In the genomic region with DNA sequence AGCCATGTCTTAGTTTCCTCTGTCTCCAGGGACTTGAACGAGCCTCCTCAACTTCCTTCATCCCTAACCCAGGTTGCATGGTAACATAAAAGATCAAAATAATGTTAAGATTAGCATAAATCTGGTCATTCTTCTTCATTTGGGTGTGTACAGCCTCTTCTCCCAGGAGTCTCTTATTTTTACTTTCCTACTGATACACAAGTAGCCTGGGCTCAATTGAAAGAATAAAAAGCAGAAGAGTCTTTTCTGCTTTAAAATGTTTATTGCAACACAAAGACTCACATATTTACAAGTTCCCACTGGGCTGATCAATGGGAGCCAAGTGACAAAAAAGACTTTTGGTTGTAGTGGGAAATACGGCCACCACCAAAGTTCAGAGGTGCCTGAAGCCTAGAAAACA, we compare ENCODE assay signal across 1 cellular context.
TF ChIP-seq lines count a peak whose summit lies in the region.

No MANE protein-coding gene starts in this region.

TF ChIP-seq in HCT116, 20 proteins besides CTCF, POLR2A, EP300 and RAD21 (continued from another document):
- TF ChIP-seq EZH2phosphoT487 (IDR thresholded peaks at IDR 0.05; ENCODE audit: borderline replicate concordance) (no peak), FOSL1 (IDR thresholded peaks at IDR 0.05; ENCODE audit: low read depth) (no peak), CEBPB (IDR thresholded peaks at IDR 0.05; ENCODE audit: low read depth) (no peak), ELF1 (IDR thresholded peaks at IDR 0.05; ENCODE audit: borderline replicate concordance, low read depth) (no peak), ZNF274 (IDR thresholded peaks at IDR 0.05; ENCODE audit: low read depth, low read length) (no peak), CBX3 (IDR thresholded peaks at IDR 0.05; ENCODE audit: low read depth) (no peak), TCF7L2 (IDR thresholded peaks at IDR 0.05; ENCODE audit: borderline replicate concordance, extremely low read depth, insufficient read depth, insufficient read length) (no peak), EZH2 (IDR thresholded peaks at IDR 0.05) (no peak), JUND (IDR thresholded peaks at IDR 0.05) (no peak), SP1 (IDR thresholded peaks at IDR 0.05; ENCODE audit: low read depth) (no peak), POLR2AphosphoS5 (IDR thresholded peaks at IDR 0.05; ENCODE audit: low read depth, low read length) (no peak)
- TF ChIP-seq, protein P1, sequence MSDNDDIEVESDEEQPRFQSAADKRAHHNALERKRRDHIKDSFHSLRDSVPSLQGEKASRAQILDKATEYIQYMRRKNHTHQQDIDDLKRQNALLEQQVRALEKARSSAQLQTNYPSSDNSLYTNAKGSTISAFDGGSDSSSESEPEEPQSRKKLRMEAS (IDR thresholded peaks at IDR 0.05) = no peak
- TF ChIP-seq, protein P2, sequence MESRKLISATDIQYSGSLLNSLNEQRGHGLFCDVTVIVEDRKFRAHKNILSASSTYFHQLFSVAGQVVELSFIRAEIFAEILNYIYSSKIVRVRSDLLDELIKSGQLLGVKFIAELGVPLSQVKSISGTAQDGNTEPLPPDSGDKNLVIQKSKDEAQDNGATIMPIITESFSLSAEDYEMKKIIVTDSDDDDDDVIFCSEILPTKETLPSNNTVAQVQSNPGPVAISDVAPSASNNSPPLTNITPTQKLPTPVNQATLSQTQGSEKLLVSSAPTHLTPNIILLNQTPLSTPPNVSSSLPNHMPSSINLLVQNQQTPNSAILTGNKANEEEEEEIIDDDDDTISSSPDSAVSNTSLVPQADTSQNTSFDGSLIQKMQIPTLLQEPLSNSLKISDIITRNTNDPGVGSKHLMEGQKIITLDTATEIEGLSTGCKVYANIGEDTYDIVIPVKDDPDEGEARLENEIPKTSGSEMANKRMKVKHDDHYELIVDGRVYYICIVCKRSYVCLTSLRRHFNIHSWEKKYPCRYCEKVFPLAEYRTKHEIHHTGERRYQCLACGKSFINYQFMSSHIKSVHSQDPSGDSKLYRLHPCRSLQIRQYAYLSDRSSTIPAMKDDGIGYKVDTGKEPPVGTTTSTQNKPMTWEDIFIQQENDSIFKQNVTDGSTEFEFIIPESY (IDR thresholded peaks at IDR 0.05; ENCODE audit: extremely low read depth, insufficient replicate concordance, low read length) = no peak
